In genomic region chr6:71181565-71181964, GRCh38 we compare ENCODE assay signal across 15 cellular contexts.
DNase-seq lines count a peak whose midpoint lies in the region; ATAC-seq, FAIRE-seq and TF ChIP-seq lines count a peak whose summit lies in the region.
"Had no signal": no experiment of that assay in that cellular context is flagged by ENCODE, and none has a peak within 500 bp of the region (broad histone marks: within the 10 kb centered on the region; RNA-seq: fewer than 3 reads in every experiment).

No MANE protein-coding gene starts in this region.

- H3K4me1 Mint-ChIP-seq in GM23338 (peaks cover 36% of the 10 kb centered on the region), progenitor cell of endocrine pancreas (ENCODE audit: low read depth) (peaks cover 17% of the 10 kb centered on the region)

- 0 out of 2 replicates have a peak overlapping the region, but pooled peaks have one; percentile 10 for H3K27ac ChIP-seq in GM23338 (ENCODE audit: low read depth)
- no peak overlapping the region for H3K27ac ChIP-seq in body of pancreas
- H3K27ac ChIP-seq: left ventricle myocardium inferior, VCaP had no signal

- no peak overlapping the region; the same call in 2 of the 3 replicates for H3K4me3 Mint-ChIP-seq in GM23338
- H3K4me3 Mint-ChIP-seq in progenitor cell of endocrine pancreas (ENCODE audit: low read depth) = no peak overlapping the region
- H3K4me3 Mint-ChIP-seq: activated T-helper 1 cell treated with anti-CD3 and anti-CD28 coated beads, Interleukin-12 subunit alpha, Interleukin-12 subunit beta, Interleukin-2, Interleukin-4 antibody, amounts not matched to agents 30 ng/mL and 10 ng/mL and 1 ng/mL, durations not matched to agents 14 hours and 24 hours and 36 hours had no signal

- peaks cover 3% of the 10 kb centered on the region; the same call in 1 of the 2 replicates for H3K9me2 ChIP-seq in GM23338 (ENCODE audit: insufficient read depth)

- H3K27me3 Mint-ChIP-seq in GM23338 (ENCODE audit: insufficient read depth, low read depth, poor library complexity) (no peaks in the 10 kb centered on the region), progenitor cell of endocrine pancreas (no peaks in the 10 kb centered on the region)

- TF ChIP-seq POLR2A in body of pancreas (IDR thresholded peaks at IDR 0.05) = no peak

- no peaks in the 10 kb centered on the region for H3K79me2 ChIP-seq in GM23338 (replicated peaks; ENCODE audit: insufficient read depth)

- H3K27me3 ChIP-seq in GM23338 (ENCODE audit: insufficient read depth) = no peaks in the 10 kb centered on the region
- no peaks in the 10 kb centered on the region for H3K27me3 ChIP-seq in body of pancreas

- H3K36me3 ChIP-seq in GM23338 (ENCODE audit: insufficient read depth) (no peaks in the 10 kb centered on the region), body of pancreas (replicated peaks in 1 of 2; ENCODE audit: insufficient read depth in 1 of 2, low read depth in 2 of 2) (no peaks in the 10 kb centered on the region)
- H3K36me3 ChIP-seq: left ventricle myocardium inferior had no signal

- 25 to 52% methylated on average over 1 of the region's 1 CpG for WGBS in body of pancreas, 2 donors

- H3K4me1 ChIP-seq in GM23338 (ENCODE audit: insufficient read depth) (peaks cover 22% of the 10 kb centered on the region), body of pancreas (no peaks in the 10 kb centered on the region)
- H3K4me1 ChIP-seq: left ventricle myocardium inferior had no signal

- H3K9me3 ChIP-seq in body of pancreas = no peaks in the 10 kb centered on the region
- H3K9me3 ChIP-seq: left ventricle myocardium inferior had no signal

- no peak overlapping the region for H2AFZ ChIP-seq in GM23338

- TF ChIP-seq CTCF in GM23338 (conservative IDR thresholded peaks at IDR 0.05; ENCODE audit: low read depth in 2 of 2) (no peak), progenitor cell of endocrine pancreas (IDR thresholded peaks at IDR 0.05; ENCODE audit: unreplicated experiment) (no peak), body of pancreas (IDR thresholded peaks at IDR 0.05) (no peak)

- H3K4me3 ChIP-seq in GM23338 (no peak overlapping the region), body of pancreas (no peak overlapping the region)
- H3K4me3 ChIP-seq: left ventricle myocardium inferior had no signal

- DNase-seq in GM23338 (ENCODE audit: low spot score) (peak; percentile 92), RCC 7860 (ENCODE audit: low spot score) (peak; percentile 80), fibroblast of peridontal ligament (ENCODE audit: extremely low read depth) (peak; percentile 75), progenitor cell of endocrine pancreas (ENCODE audit: low spot score, unreplicated experiment) (no peak), body of pancreas (no peak), SKM-1 (lab: John Stamatoyannopoulos, UW; ENCODE audit: unreplicated experiment) (no peak)
- DNase-seq in NK-92 treated with Interleukin-12 subunit alpha and Interleukin-12 subunit beta, amount 100 ng/mL, for 24 hours (lab: John Stamatoyannopoulos, UW) = no peak
- DNase-seq: dermis blood vessel endothelial cell, GF-D8, left ventricle myocardium inferior, NCI-H69, retina had no signal

- H3F3A ChIP-seq in GM23338 (replicated peaks; ENCODE audit: low read depth) = no peaks in the 10 kb centered on the region

- H3K27ac Mint-ChIP-seq in GM23338 = peak overlapping the region; percentile 82
- H3K27ac Mint-ChIP-seq in progenitor cell of endocrine pancreas = peak overlapping the region; percentile 34
- H3K27ac Mint-ChIP-seq: activated T-helper 1 cell treated with anti-CD3 and anti-CD28 coated beads, Interleukin-12 subunit alpha, Interleukin-12 subunit beta, Interleukin-2, Interleukin-4 antibody, amounts not matched to agents 30 ng/mL and 10 ng/mL and 1 ng/mL, durations not matched to agents 14 hours and 24 hours and 36 hours had no signal

- no peaks in the 10 kb centered on the region for H4K20me1 ChIP-seq in GM23338 (replicated peaks; ENCODE audit: insufficient read depth)

- peak; percentile 87 for FAIRE-seq in RCC 7860 (lab: Jason Lieb, UNC)

- H3K36me3 Mint-ChIP-seq in GM23338 (ENCODE audit: low read depth) (peaks cover 19% of the 10 kb centered on the region; the same call in 2 of the 3 replicates), progenitor cell of endocrine pancreas (ENCODE audit: insufficient read depth) (peaks cover 5% of the 10 kb centered on the region)

- H3K9me3 Mint-ChIP-seq in GM23338 (peaks cover 14% of the 10 kb centered on the region; the same call in 2 of the 3 replicates), progenitor cell of endocrine pancreas (ENCODE audit: low read depth) (peaks cover 17% of the 10 kb centered on the region)
- H3K9me3 Mint-ChIP-seq: activated T-helper 1 cell treated with anti-CD3 and anti-CD28 coated beads, Interleukin-12 subunit alpha, Interleukin-12 subunit beta, Interleukin-2, Interleukin-4 antibody, amounts not matched to agents 30 ng/mL and 10 ng/mL and 1 ng/mL, durations not matched to agents 14 hours and 24 hours and 36 hours had no signal

- ATAC-seq in GM23338 = peak; percentile 100
- no peak for ATAC-seq in body of pancreas
- no peak for ATAC-seq in HG03159 (IDR thresholded peaks at IDR 0.05; ENCODE audit: unreplicated experiment)

- intact Hi-C loops in body of pancreas (cut with DNase I) = no loop called here

- peak overlapping the region; percentile 15; the same call in 1 of the 2 replicates for H3K4me2 ChIP-seq in GM23338

TF ChIP-seq in GM23338, 12 proteins besides CTCF, POLR2A, EP300 and RAD21:
- TF ChIP-seq ZNF462 (CRISPR knock-in tag; IDR thresholded peaks at IDR 0.05) = peak; percentile 86
- TF ChIP-seq ZNF331 (CRISPR knock-in tag; IDR thresholded peaks at IDR 0.05; ENCODE audit: low read depth) = no peak

Comparison
In these comparisons a context has a peak if more than half of its experiments do, and no peak if none do; other contexts are left out.
1. DNase-seq: peak in GM23338 (single experiment), RCC 7860 (single experiment) and fibroblast of peridontal ligament (single experiment); none in progenitor cell of endocrine pancreas (single experiment), body of pancreas (0 of 4), NK-92 treated with Interleukin-12 subunit alpha and Interleukin-12 subunit beta, amount 100 ng/mL, for 24 hours (single experiment) and SKM-1 (single experiment).